Comparison of ENCODE assay signal across 8 cellular contexts in genomic region chr11:108069947-108070346, GRCh38. TPM values are rescaled to one million over a fixed set of nuclear protein-coding genes. Genes with fewer than 3 reads are reported as not detected.
A peak's percentile ranks its signal among the peaks of the same experiment; 100 is the strongest.
DNase-seq lines count a peak whose midpoint lies in the region; ATAC-seq and TF ChIP-seq lines count a peak whose summit lies in the region.

No MANE protein-coding gene starts in this region.

- H3K27ac ChIP-seq in adrenal gland, result no peak overlapping the region

- POLR2A ChIA-PET in BJ (lab: Charles Lee), result interaction anchor here (0.6 kb wide), 1 partner anchor 60 kb away, joined by 6 read pairs; no protein-coding TSS in a partner anchor

- H3K27me3 ChIP-seq in BJ (ENCODE audit: control insufficient read depth, insufficient read depth, low read length) (no peaks in the 10 kb centered on the region), adrenal gland (no peaks in the 10 kb centered on the region)

- ATAC-seq in HG03039 (IDR thresholded peaks at IDR 0.05; ENCODE audit: unreplicated experiment), result no peak

- intact Hi-C loops in adrenal gland (cut with DNase I), result no loop called here

- H3K36me3 ChIP-seq in BJ (ENCODE audit: control insufficient read depth, insufficient read depth, low read length) (no peaks in the 10 kb centered on the region; the same call in 1 of the 2 replicates), adrenal gland (replicated peaks in 1 of 2) (peaks cover 0 to 9% of the 10 kb centered on the region in 2 donors)

- CTCF ChIA-PET in BJ (lab: Yijun Ruan, JAX), result interaction anchor here (0.6 kb wide), 1 partner anchor 591 kb away, joined by 3 read pairs; no protein-coding TSS in a partner anchor

- TF ChIP-seq POLR2A in adrenal gland (IDR thresholded peaks at IDR 0.05), result no peak

- peaks cover 6 to 23% of the 10 kb centered on the region in 2 donors for H3K4me1 ChIP-seq in adrenal gland (replicated peaks in 1 of 2)

- no peaks in the 10 kb centered on the region for H3K9me3 ChIP-seq in adrenal gland (replicated peaks in 1 of 3)

- TF ChIP-seq CTCF in BJ (IDR thresholded peaks at IDR 0.05; ENCODE audit: insufficient read depth, low read depth, low read length) (no peak), fibroblast of pulmonary artery (IDR thresholded peaks at IDR 0.05; ENCODE audit: low read length, missing control alignments) (no peak), adrenal gland (IDR thresholded peaks at IDR 0.05) (no peak)

- H3K4me3 ChIP-seq in BJ (ENCODE audit: low read depth, low read length), result peak overlapping the region; percentile 13
- no peak overlapping the region for H3K4me3 ChIP-seq in fibroblast of pulmonary artery (replicated peaks; ENCODE audit: low read depth, low read length)
- H3K4me3 ChIP-seq in adrenal gland, result no peak overlapping the region

- peak; percentile 41 for DNase-seq in BJ (ENCODE audit: low read depth)
- DNase-seq in GM19240 (ENCODE audit: insufficient read length, low spot score), result peak; percentile 4
- DNase-seq in NAMALWA (ENCODE audit: low spot score), result peak; percentile 12
- DNase-seq in fibroblast of pulmonary artery (ENCODE audit: low read depth), result peak; percentile 53
- DNase-seq in adrenal gland, result no peak
- DNase-seq in NOMO-1 treated with DMSO at 0.1 percent for 48 hours (lab: John Stamatoyannopoulos, UW; ENCODE audit: unreplicated experiment), result no peak
- no peak for DNase-seq in NCI-H345 treated with DMSO at 0.1 percent for 48 hours (lab: John Stamatoyannopoulos, UW; ENCODE audit: unreplicated experiment)

RNA-seq across cellular contexts. Expression of gene ACAT1, which starts 51.4 kb away (rescaled TPM):
- polyA plus RNA-seq in BJ (2011; rRNA removed), result 43.4 and 76.2 TPM in 2 replicates
- 19.4 and 23.7 TPM in 2 replicates for polyA minus RNA-seq in BJ (2011; rRNA and poly(A)+ RNA removed)
- 100 to 1,000 TPM; 158 to 777 (median 293) TPM for total RNA-seq in adrenal gland
- polyA plus RNA-seq in adrenal gland, result 100 to 1,000 TPM in 2 of 3 donors, 10 to 100 TPM in 1; 56.3 to 222 (median 106) TPM

Comparison
In these comparisons a context has a peak if more than half of its experiments do, and no peak if none do; other contexts are left out.
1. DNase-seq: peak in BJ (single experiment), GM19240 (single experiment), NAMALWA (single experiment) and fibroblast of pulmonary artery (single experiment); none in adrenal gland (0 of 7), NOMO-1 treated with DMSO at 0.1 percent for 48 hours (single experiment) and NCI-H345 treated with DMSO at 0.1 percent for 48 hours (single experiment).